18 cellular contexts compared by ENCODE assay signal in the genomic region with DNA sequence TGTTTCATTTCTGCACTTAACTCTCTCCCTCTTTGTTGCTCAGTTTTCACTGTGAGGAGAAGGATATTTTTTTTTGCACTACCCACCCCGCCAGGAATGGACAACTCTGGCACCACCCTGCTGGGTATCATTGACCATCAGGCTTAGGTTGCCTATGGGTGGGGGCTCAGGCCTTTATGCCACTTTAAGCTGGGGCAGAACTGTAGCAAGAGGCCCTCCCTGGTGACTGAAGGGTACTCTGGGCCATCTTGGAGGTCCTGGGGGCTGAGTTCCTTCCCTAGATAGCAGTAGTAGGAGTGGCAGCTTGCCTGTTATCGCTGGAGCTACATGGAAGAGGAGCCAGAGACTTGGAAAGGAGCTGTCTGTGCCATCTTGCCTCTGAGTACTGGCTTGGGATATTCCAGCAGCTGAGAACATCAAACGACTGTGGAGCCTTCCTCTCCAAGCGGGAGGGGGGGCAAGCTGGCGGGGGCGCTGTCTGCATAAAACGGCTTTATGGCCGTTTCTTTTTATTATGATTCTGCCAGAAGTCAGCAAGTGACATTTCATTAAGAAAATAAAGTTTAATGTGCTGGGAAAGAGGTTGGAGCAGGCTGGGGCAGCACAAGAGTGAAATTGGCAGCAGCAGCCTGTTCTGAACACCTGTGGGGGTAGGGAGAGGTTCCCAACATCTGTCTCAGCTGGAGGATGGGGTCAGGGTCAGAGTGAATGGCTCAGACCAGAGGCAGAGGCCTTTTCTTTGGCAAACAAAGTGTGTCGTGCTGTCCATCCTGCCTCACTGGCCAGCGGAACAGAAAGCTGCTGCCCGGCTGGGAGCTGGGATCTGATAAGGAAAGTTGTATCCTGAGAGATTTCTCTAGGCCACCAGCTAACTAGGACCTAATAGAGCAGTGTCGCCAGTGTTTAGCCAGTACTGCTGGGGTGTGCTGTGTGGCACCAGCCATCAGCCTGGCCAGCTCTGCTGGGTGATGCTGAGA. TPM values are rescaled to one million over a fixed set of nuclear protein-coding genes. Genes with fewer than 3 reads are reported as not detected.
DNase-seq lines count a peak whose midpoint lies in the region; ATAC-seq and TF ChIP-seq lines count a peak whose summit lies in the region.
"Had no signal": no experiment of that assay in that cellular context is flagged by ENCODE, and none has a peak within 500 bp of the region (broad histone marks: within the 10 kb centered on the region; RNA-seq: fewer than 3 reads in every experiment).

No MANE protein-coding gene starts in this region.

- H3K4me1 ChIP-seq in PC-3 (ENCODE audit: insufficient read depth, low read length): peaks cover 11% of the 10 kb centered on the region
- peaks cover 6% of the 10 kb centered on the region for H3K4me1 ChIP-seq in ovary (ENCODE audit: insufficient read depth)
- H3K4me1 ChIP-seq: Caco-2 had no signal

- POLR2A ChIA-PET in PC-3 (lab: Charles Lee; ENCODE audit: unreplicated experiment): no interaction called here

- intact Hi-C loops in PC-3 (cut with micrococcal nuclease) (no loop called here), ovary (cut with DNase I) (loop anchor here in 1 of 4 donors (10.0 kb wide), 1 partner anchor 637 kb away; no protein-coding TSS in a partner anchor)

- no peak for TF ChIP-seq CTCF in neural cell (IDR thresholded peaks at IDR 0.05; ENCODE audit: poor library complexity, severe bottlenecking)
- no peak for TF ChIP-seq CTCF in PC-3 (conservative IDR thresholded peaks at IDR 0.05; ENCODE audit: low read depth, low read length)
- TF ChIP-seq CTCF in ovary (IDR thresholded peaks at IDR 0.05): no peak

- no peaks in the 10 kb centered on the region for H3K27me3 ChIP-seq in neural cell (ENCODE audit: insufficient read depth, low read depth, low read length)
- H3K27me3 ChIP-seq in PC-3 (ENCODE audit: low read length): no peaks in the 10 kb centered on the region
- no peaks in the 10 kb centered on the region for H3K27me3 ChIP-seq in ovary
- H3K27me3 ChIP-seq: BLaER1 had no signal

- peak overlapping the region; percentile 52 for H3K27ac Mint-ChIP-seq in activated naive CD4-positive, alpha-beta T cell treated with anti-CD3 and anti-CD28 coated beads, Interleukin-2, amount 50 U/mL, for 24 hours
- H3K27ac Mint-ChIP-seq in stimulated activated naive CD8-positive, alpha-beta T cell treated with anti-CD3 and anti-CD28 coated beads, Interleukin-15, amount 100 ng/mL, for 72 hours: peak overlapping the region; percentile 69 to 80
- H3K27ac Mint-ChIP-seq: activated T-helper 2 cell treated with anti-CD3 and anti-CD28 coated beads, Interferon-gamma antibody, Interleukin-2, Interleukin-4, amounts not matched to agents 10 μg/mL and 5 μg/mL and 100 μg/mL, durations not matched to agents 14 hours and 24 hours and 36 hours; mesothelial cell of epicardium had no signal

- H3K9ac ChIP-seq in neural cell (ENCODE audit: low read length) (peak overlapping the region; percentile 35), PC-3 (ENCODE audit: low read length) (no peak overlapping the region)
- H3K9ac ChIP-seq: BLaER1 had no signal

- CTCF ChIA-PET in PC-3 (lab: Charles Lee): no interaction called here

- TF ChIP-seq RAD21 in neural cell (conservative IDR thresholded peaks at IDR 0.05): no peak

- H3K27ac ChIP-seq in angular gyrus (ENCODE audit: low read depth, low read length) (peak overlapping the region; percentile 68), neural cell (ENCODE audit: low read length) (peak overlapping the region; percentile 72), PC-3 (ENCODE audit: low read length) (no peak overlapping the region), ovary (no peak overlapping the region)
- H3K27ac ChIP-seq: BLaER1 had no signal

- no peaks in the 10 kb centered on the region for H3F3A ChIP-seq in neural cell (ENCODE audit: insufficient read depth, low read length, poor library complexity, severe bottlenecking)
- no peaks in the 10 kb centered on the region for H3F3A ChIP-seq in PC-3 (ENCODE audit: low read length, unreplicated experiment)

- H3K9me3 ChIP-seq in neural cell (ENCODE audit: low read length): no peaks in the 10 kb centered on the region
- no peaks in the 10 kb centered on the region for H3K9me3 ChIP-seq in PC-3 (ENCODE audit: low read length)
- H3K9me3 ChIP-seq in ovary: no peaks in the 10 kb centered on the region
- H3K9me3 ChIP-seq: BLaER1, Caco-2 had no signal

- no TSS peak for BruUV-seq in PC-3 (replicated peaks; lab: Mats Ljungman, UMichigan)

- H3K79me2 ChIP-seq in neural cell (replicated peaks; ENCODE audit: insufficient read depth, low read length): no peaks in the 10 kb centered on the region
- no peaks in the 10 kb centered on the region for H3K79me2 ChIP-seq in PC-3 (ENCODE audit: low read length)

- H3K4me1 Mint-ChIP-seq in activated naive CD4-positive, alpha-beta T cell treated with anti-CD3 and anti-CD28 coated beads, Interleukin-2, amount 50 U/mL, for 24 hours: peaks cover 7% of the 10 kb centered on the region
- H3K4me1 Mint-ChIP-seq in stimulated activated naive CD8-positive, alpha-beta T cell treated with anti-CD3 and anti-CD28 coated beads, Interleukin-15, amount 100 ng/mL, for 72 hours: no peaks in the 10 kb centered on the region
- H3K4me1 Mint-ChIP-seq: mesothelial cell of epicardium had no signal

- H4K20me1 ChIP-seq in neural cell (ENCODE audit: insufficient read depth) (no peaks in the 10 kb centered on the region), PC-3 (ENCODE audit: low read length) (no peaks in the 10 kb centered on the region)

- DNase-seq in activated naive CD4-positive, alpha-beta T cell treated with anti-CD3 and anti-CD28 coated beads, Interleukin-2, amount 50 U/mL, for 16 hours: no peak
- DNase-seq in stimulated activated naive CD8-positive, alpha-beta T cell treated with anti-CD3 and anti-CD28 coated beads, Interleukin-15, amount 100 ng/mL, for 72 hours: no peak
- DNase-seq in PC-3 (no peak), ovary (no peak)
- DNase-seq: activated CD4-positive, alpha-beta T cell treated with anti-CD3 and anti-CD28 coated beads for 1 hour; Caco-2; KG1; NCI-H1694 treated with DMSO at 0.1 percent for 48 hours; NCI-H526; stimulated activated CD4-positive, alpha-beta T cell treated with anti-CD3 and anti-CD28 coated beads, Interleukin-4, amount 100 ng/mL, for 24 hours had no signal

- TF ChIP-seq POLR2A in ovary (IDR thresholded peaks at IDR 0.05): no peak

- no peak for ATAC-seq in stimulated activated naive CD8-positive, alpha-beta T cell treated with anti-CD3 and anti-CD28 coated beads, Interleukin-15, amount 100 ng/mL, for 72 hours
- ATAC-seq in PC-3 (no peak), GM19463 (IDR thresholded peaks at IDR 0.05; ENCODE audit: unreplicated experiment) (no peak)

- H3K4me3 ChIP-seq in neural cell (ENCODE audit: low read length) (peak overlapping the region; percentile 38), PC-3 (ENCODE audit: low read length) (no peak overlapping the region), ovary (no peak overlapping the region)
- H3K4me3 ChIP-seq: BLaER1 had no signal

- no peaks in the 10 kb centered on the region for H3K27me3 Mint-ChIP-seq in activated naive CD4-positive, alpha-beta T cell treated with anti-CD3 and anti-CD28 coated beads, Interleukin-2, amount 50 U/mL, for 24 hours
- no peaks in the 10 kb centered on the region for H3K27me3 Mint-ChIP-seq in stimulated activated naive CD8-positive, alpha-beta T cell treated with anti-CD3 and anti-CD28 coated beads, Interleukin-15, amount 100 ng/mL, for 72 hours

- H3K9me3 Mint-ChIP-seq in activated naive CD4-positive, alpha-beta T cell treated with anti-CD3 and anti-CD28 coated beads, Interleukin-2, amount 50 U/mL, for 24 hours: no peaks in the 10 kb centered on the region
- H3K9me3 Mint-ChIP-seq in stimulated activated naive CD8-positive, alpha-beta T cell treated with anti-CD3 and anti-CD28 coated beads, Interleukin-15, amount 100 ng/mL, for 72 hours: no peaks in the 10 kb centered on the region
- H3K9me3 Mint-ChIP-seq: activated T-helper 2 cell treated with anti-CD3 and anti-CD28 coated beads, Interferon-gamma antibody, Interleukin-2, Interleukin-4, amounts not matched to agents 10 μg/mL and 5 μg/mL and 100 μg/mL, durations not matched to agents 14 hours and 24 hours and 36 hours; mesothelial cell of epicardium had no signal

- H3K4me2 ChIP-seq in neural cell (ENCODE audit: low read length) (no peak overlapping the region), PC-3 (ENCODE audit: low read length) (no peak overlapping the region)
- H3K4me2 ChIP-seq: BLaER1 had no signal

- no peaks in the 10 kb centered on the region for H3K36me3 ChIP-seq in neural cell (ENCODE audit: insufficient read depth, low read length)
- H3K36me3 ChIP-seq in PC-3 (ENCODE audit: low read depth, low read length): peaks cover 12% of the 10 kb centered on the region; the same call in 1 of the 2 replicates
- H3K36me3 ChIP-seq in ovary: no peaks in the 10 kb centered on the region

- no peak overlapping the region for H3K4me3 Mint-ChIP-seq in activated naive CD4-positive, alpha-beta T cell treated with anti-CD3 and anti-CD28 coated beads, Interleukin-2, amount 50 U/mL, for 24 hours
- H3K4me3 Mint-ChIP-seq in stimulated activated naive CD8-positive, alpha-beta T cell treated with anti-CD3 and anti-CD28 coated beads, Interleukin-15, amount 100 ng/mL, for 72 hours: no peak overlapping the region
- H3K4me3 Mint-ChIP-seq: mesothelial cell of epicardium had no signal

- H2AFZ ChIP-seq in neural cell (ENCODE audit: low read depth, low read length): no peak overlapping the region
- H2AFZ ChIP-seq in PC-3 (ENCODE audit: low read length): no peak overlapping the region

- H3K36me3 Mint-ChIP-seq in activated naive CD4-positive, alpha-beta T cell treated with anti-CD3 and anti-CD28 coated beads, Interleukin-2, amount 50 U/mL, for 24 hours: peaks cover 4% of the 10 kb centered on the region

- TF ChIP-seq EP300 in neural cell (conservative IDR thresholded peaks at IDR 0.05; ENCODE audit: poor library complexity, severe bottlenecking): no peak
- TF ChIP-seq EP300 in ovary (IDR thresholded peaks at IDR 0.05): no peak

- 66 to 79% (median 67%) methylated on average over 12 of the region's 12 CpGs for WGBS in ovary, 3 donors

- H3K9me2 ChIP-seq in neural cell (ENCODE audit: insufficient read depth, low read length): no peaks in the 10 kb centered on the region
- H3K9me2 ChIP-seq in PC-3 (replicated peaks; ENCODE audit: low read length): no peaks in the 10 kb centered on the region

TF ChIP-seq in neural cell, 6 proteins besides CTCF, POLR2A, EP300 and RAD21 (continues in another document):
- TF ChIP-seq POLR2AphosphoS5 (IDR thresholded peaks at IDR 0.05) (no peak), MXI1 (conservative IDR thresholded peaks at IDR 0.05; ENCODE audit: poor library complexity, severe bottlenecking) (no peak)

RNA-seq across cellular contexts. Expression of gene TMEM53, which starts 32.9 kb away (rescaled TPM):
- polyA plus RNA-seq in neural cell (13.4 and 21.4 TPM in 2 replicates), ovary (10 to 100 TPM in 1 of 2 donors, 1 to 10 TPM in 1; 4.1 to 13.8 TPM)
- polyA minus RNA-seq in neural cell: 11.6 and 13.9 TPM in 2 replicates
- total RNA-seq in PC-3 (2014; rRNA removed) (9.3 and 12.0 TPM in 2 replicates), ovary (10 to 100 TPM in 5 of 7 donors, 1 to 10 TPM in 2; 5.1 to 17.9 (median 11.4) TPM)

RNA-seq across cellular contexts. Expression of gene ARMH1, which starts 33.1 kb away (rescaled TPM):
- polyA plus RNA-seq in neural cell (88.3 and 105 TPM in 2 replicates), ovary (1 to 10 TPM; 3.3 to 9.6 TPM)
- polyA minus RNA-seq in neural cell: 17.2 and 24.8 TPM in 2 replicates
- total RNA-seq in PC-3 (2014; rRNA removed) (0.15 TPM in 1 of 2 replicates, not detected in the other), ovary (10 to 100 TPM in 1 of 7 donors, 1 to 10 TPM in 6; 3.1 to 13.8 (median 5.7) TPM)
- total RNA-seq: Caco-2, Daoy had no signal

Comparison
In these comparisons a context has a peak if more than half of its experiments do, and no peak if none do; other contexts are left out.
1. H3K27ac ChIP-seq: peak in angular gyrus (single experiment) and neural cell (single experiment); none in PC-3 (single experiment) and ovary (0 of 2).